In genomic region chr19:17579523-17580244, GRCh38 we compare ENCODE assay signal across 9 cellular contexts. TPM values are rescaled to one million over a fixed set of nuclear protein-coding genes. Genes with fewer than 3 reads are reported as not detected.
A peak's percentile ranks its signal among the peaks of the same experiment; 100 is the strongest.
DNase-seq lines count a peak whose midpoint lies in the region; ATAC-seq and TF ChIP-seq lines count a peak whose summit lies in the region.
"Had no signal": no experiment of that assay in that cellular context is flagged by ENCODE, and none has a peak within 500 bp of the region (broad histone marks: within the 10 kb centered on the region; RNA-seq: fewer than 3 reads in every experiment).

No MANE protein-coding gene starts in this region.

- CTCF ChIA-PET in SK-N-SH (lab: Yijun Ruan, JAX): interaction anchor here (2.0 kb wide), 1 partner anchor 36 kb away, joined by 5 read pairs; no protein-coding TSS in a partner anchor

- POLR2A ChIA-PET in SK-N-SH (lab: Yijun Ruan, JAX): no interaction called here

- H3K36me3 ChIP-seq in SK-N-SH (replicated peaks in 1 of 2; ENCODE audit: control insufficient read depth in 1 of 2, insufficient read depth in 2 of 2, low read length in 1 of 2): peaks cover 11 to 15% of the 10 kb centered on the region in 2 experiments
- peaks cover 15 to 34% of the 10 kb centered on the region in 2 donors for H3K36me3 ChIP-seq in esophagus (ENCODE audit: control insufficient read depth in 2 of 2, insufficient read depth in 2 of 2, low read length in 1 of 2)
- H3K36me3 ChIP-seq in ascending aorta: peaks cover 41 to 53% of the 10 kb centered on the region in 2 donors

- no peaks in the 10 kb centered on the region for H3K9me3 ChIP-seq in SK-N-SH
- H3K9me3 ChIP-seq in esophagus (ENCODE audit: control insufficient read depth in 2 of 2, insufficient read depth in 1 of 2, low read depth in 1 of 2, low read length in 1 of 2): peaks cover 0 to 4% of the 10 kb centered on the region in 2 donors
- no peaks in the 10 kb centered on the region for H3K9me3 ChIP-seq in ascending aorta

- DNase-seq in EL: peak; percentile 61
- peak; percentile 92 for DNase-seq in SK-N-SH
- DNase-seq in natural killer cell treated with Interleukin-12 subunit alpha and Interleukin-12 subunit beta and Interleukin-15 and Interleukin-18, amount 100 ng/mL, for 72 hours (ENCODE audit: low spot score): no peak
- no peak for DNase-seq in ascending aorta (ENCODE audit: low spot score in 2 of 2)
- DNase-seq in cortex of kidney (lab: John Stamatoyannopoulos, UW): no peak

- H3K4me1 ChIP-seq in SK-N-SH (ENCODE audit: control insufficient read depth in 1 of 2, insufficient read depth in 2 of 2, low read depth in 1 of 2, low read length in 1 of 2) (no peaks in the 10 kb centered on the region), esophagus (ENCODE audit: control insufficient read depth in 2 of 2, insufficient read depth in 2 of 2, low read length in 1 of 2) (peaks cover 0 to 9% of the 10 kb centered on the region in 2 donors), ascending aorta (no peaks in the 10 kb centered on the region)

- TF ChIP-seq CTCF in SK-N-SH (IDR thresholded peaks at IDR 0.05) (no peak), ascending aorta (IDR thresholded peaks at IDR 0.05) (no peak)

- TF ChIP-seq EP300 in SK-N-SH (IDR thresholded peaks at IDR 0.05; ENCODE audit: borderline replicate concordance in 1 of 2, low read depth in 1 of 2, low read length in 1 of 2): no peak

- H3K4me3 Mint-ChIP-seq in natural killer cell treated with Interleukin-12 subunit alpha and Interleukin-12 subunit beta and Interleukin-15 and Interleukin-18, amount 100 ng/mL, for 72 hours: no peak overlapping the region

- no peaks in the 10 kb centered on the region for H3K79me2 ChIP-seq in SK-N-SH (ENCODE audit: insufficient read depth)

- intact Hi-C loops in ascending aorta (cut with DNase I): no loop called here

- H3K27ac Mint-ChIP-seq in natural killer cell treated with Interleukin-12 subunit alpha and Interleukin-12 subunit beta and Interleukin-15 and Interleukin-18, amount 100 ng/mL, for 72 hours: no peak overlapping the region

- H3K4me2 ChIP-seq in SK-N-SH: no peak overlapping the region

- no peak overlapping the region for H2AFZ ChIP-seq in SK-N-SH (ENCODE audit: low read depth)

- peaks cover 8 to 12% of the 10 kb centered on the region in 2 donors for H3K4me1 Mint-ChIP-seq in natural killer cell treated with Interleukin-12 subunit alpha and Interleukin-12 subunit beta and Interleukin-15 and Interleukin-18, amount 100 ng/mL, for 72 hours (ENCODE audit: low read depth in 2 of 2)

- no peaks in the 10 kb centered on the region for H3K27me3 ChIP-seq in SK-N-SH (ENCODE audit: insufficient read depth)
- no peaks in the 10 kb centered on the region for H3K27me3 ChIP-seq in esophagus (ENCODE audit: control insufficient read depth in 1 of 2, insufficient read depth in 2 of 2, low read length in 2 of 2)
- H3K27me3 ChIP-seq in ascending aorta: no peaks in the 10 kb centered on the region

- no peak overlapping the region for H3K9ac ChIP-seq in SK-N-SH

- no peaks in the 10 kb centered on the region for H3K9me2 ChIP-seq in SK-N-SH

- WGBS in SK-N-SH (ENCODE audit: low lambda C conversion rate): 70% methylated on average over 20 of the region's 20 CpGs
- 59 to 61% methylated on average over 20 of the region's 20 CpGs for WGBS in esophagus, 2 donors

- H3K4me3 ChIP-seq in SK-N-SH (ENCODE audit: low read depth in 2 of 2, low read length in 1 of 2): no peak overlapping the region
- H3K4me3 ChIP-seq in esophagus (ENCODE audit: low read depth in 1 of 2, low read length in 2 of 2): no peak overlapping the region
- no peak overlapping the region for H3K4me3 ChIP-seq in ascending aorta
- H3K4me3 ChIP-seq: SK-N-MC had no signal

- H3K9me3 Mint-ChIP-seq in natural killer cell treated with Interleukin-12 subunit alpha and Interleukin-12 subunit beta and Interleukin-15 and Interleukin-18, amount 100 ng/mL, for 72 hours: no peaks in the 10 kb centered on the region

- no peak overlapping the region for H3K27ac ChIP-seq in SK-N-SH (ENCODE audit: low read depth in 2 of 2, low read length in 1 of 2)
- peak overlapping the region; percentile 8 to 50 for H3K27ac ChIP-seq in esophagus (ENCODE audit: low read depth in 2 of 2, low read length in 1 of 2)
- H3K27ac ChIP-seq in ascending aorta: no peak overlapping the region
- H3K27ac ChIP-seq: SK-N-MC had no signal

- H3K27me3 Mint-ChIP-seq in natural killer cell treated with Interleukin-12 subunit alpha and Interleukin-12 subunit beta and Interleukin-15 and Interleukin-18, amount 100 ng/mL, for 72 hours: no peaks in the 10 kb centered on the region

- H4K20me1 ChIP-seq in SK-N-SH (ENCODE audit: insufficient read depth): no peaks in the 10 kb centered on the region

- peaks cover 2% of the 10 kb centered on the region for H3F3A ChIP-seq in SK-N-SH (replicated peaks; ENCODE audit: insufficient read depth)

- no peak for TF ChIP-seq RAD21 in SK-N-SH (IDR thresholded peaks at IDR 0.05; ENCODE audit: low read length)

- ATAC-seq in HG03469 (IDR thresholded peaks at IDR 0.05; ENCODE audit: unreplicated experiment): peak; percentile 40
- ATAC-seq in natural killer cell treated with Interleukin-12 subunit alpha and Interleukin-12 subunit beta and Interleukin-15 and Interleukin-18, amount 100 ng/mL, for 72 hours: peak; percentile 64 to 77
- ATAC-seq in HG03045 (IDR thresholded peaks at IDR 0.05; ENCODE audit: unreplicated experiment): no peak

- H3K36me3 Mint-ChIP-seq in natural killer cell treated with Interleukin-12 subunit alpha and Interleukin-12 subunit beta and Interleukin-15 and Interleukin-18, amount 100 ng/mL, for 72 hours: no peaks in the 10 kb centered on the region

TF ChIP-seq in SK-N-SH, 30 proteins besides CTCF, POLR2A, EP300 and RAD21:
- no peak for TF ChIP-seq RCOR1 (IDR thresholded peaks at IDR 0.05; ENCODE audit: low read length)
- TF ChIP-seq SIN3A (IDR thresholded peaks at IDR 0.05; ENCODE audit: borderline replicate concordance, low read depth, low read length): no peak
- no peak for TF ChIP-seq MEF2A (IDR thresholded peaks at IDR 0.05; ENCODE audit: borderline replicate concordance, low read depth)
- no peak for TF ChIP-seq FOXM1 (IDR thresholded peaks at IDR 0.05; ENCODE audit: low read depth)
- no peak for TF ChIP-seq GABPA (IDR thresholded peaks at IDR 0.05; ENCODE audit: low read depth)
- TF ChIP-seq GATA2 (CRISPR knock-in tag; IDR thresholded peaks at IDR 0.05): no peak
- no peak for TF ChIP-seq RXRA (IDR thresholded peaks at IDR 0.05; ENCODE audit: borderline replicate concordance, low read depth)
- no peak for TF ChIP-seq PBX3 (IDR thresholded peaks at IDR 0.05)
- no peak for TF ChIP-seq USF2 (IDR thresholded peaks at IDR 0.05; ENCODE audit: borderline replicate concordance, low read depth, low read length)
- TF ChIP-seq FOSL2 (IDR thresholded peaks at IDR 0.05; ENCODE audit: borderline replicate concordance, low read depth): no peak
- TF ChIP-seq CHD2 (IDR thresholded peaks at IDR 0.05; ENCODE audit: low read length, partially characterized antibody): no peak
- TF ChIP-seq FOXJ3 (CRISPR knock-in tag; IDR thresholded peaks at IDR 0.05): no peak
- TF ChIP-seq IRF3 (IDR thresholded peaks at IDR 0.05; ENCODE audit: low read depth, low read length): no peak
- TF ChIP-seq ELF1 (IDR thresholded peaks at IDR 0.05): no peak
- TF ChIP-seq NRF1 (IDR thresholded peaks at IDR 0.05; ENCODE audit: low read depth, low read length): no peak
- no peak for TF ChIP-seq MAX (IDR thresholded peaks at IDR 0.05; ENCODE audit: low read depth)

RNA-seq across cellular contexts. Expression of gene COLGALT1, which starts 24.2 kb away (rescaled TPM):
- polyA plus RNA-seq in SK-N-SH (2012; rRNA removed): 75.9 and 83.8 TPM in 2 replicates
- polyA plus RNA-seq in SK-N-SH (2012; cell fraction: cytosol; rRNA removed): 37.6 and 48.9 TPM in 2 replicates
- polyA plus RNA-seq in SK-N-SH (2012; cell fraction: nucleus; rRNA removed): 80.5 and 108 TPM in 2 replicates
- 10 to 100 TPM; 23.6 to 24.8 TPM for polyA plus RNA-seq in esophagus
- total RNA-seq in natural killer cell treated with Interleukin-12 subunit alpha and Interleukin-12 subunit beta and Interleukin-15 and Interleukin-18, amount 100 ng/mL, for 72 hours: 100 to 1,000 TPM in 1 of 2 donors, 10 to 100 TPM in 1; 53.9 to 122 TPM
- total RNA-seq in ascending aorta: 95.4 TPM

Comparison
In these comparisons a context has a peak if more than half of its experiments do, and no peak if none do; other contexts are left out.
1. DNase-seq: peak in EL (single experiment) and SK-N-SH (single experiment); none in natural killer cell treated with Interleukin-12 subunit alpha and Interleukin-12 subunit beta and Interleukin-15 and Interleukin-18, amount 100 ng/mL, for 72 hours (single experiment), ascending aorta (0 of 2) and cortex of kidney (single experiment).
2. H3K27ac ChIP-seq: peak in esophagus (2 of 2); none in SK-N-SH (0 of 2) and ascending aorta (0 of 2).